ENCODE assay signal across 17 cellular contexts in genomic region chr2:161900241-161900640, GRCh38.
A peak's percentile ranks its signal among the peaks of the same experiment; 100 is the strongest.
DNase-seq lines count a peak whose midpoint lies in the region; ATAC-seq and TF ChIP-seq lines count a peak whose summit lies in the region.
"Had no signal": no experiment of that assay in that cellular context is flagged by ENCODE, and none has a peak within 500 bp of the region (broad histone marks: within the 10 kb centered on the region; RNA-seq: fewer than 3 reads in every experiment).

No MANE protein-coding gene starts in this region.

- no peaks in the 10 kb centered on the region for H3K27me3 Mint-ChIP-seq in activated T-cell treated with anti-CD3 and anti-CD28 coated beads, Interleukin-2, amount 50 U/mL, for 72 hours (ENCODE audit: low read depth)
- H3K27me3 Mint-ChIP-seq in activated CD8-positive, alpha-beta T cell treated with anti-CD3 and anti-CD28 coated beads, Interleukin-2, amount 10 ng/mL, durations not matched to agents 7 days and 5 days (ENCODE audit: low read depth) = peaks cover 7% of the 10 kb centered on the region
- H3K27me3 Mint-ChIP-seq in naive thymus-derived CD4-positive, alpha-beta T cell = peaks cover 0 to 26% (median 7%) of the 10 kb centered on the region in 5 donors

- no peak for ATAC-seq in activated T-cell treated with anti-CD3 and anti-CD28 coated beads, Interleukin-2, amount 50 U/mL, for 72 hours (replicated peaks in 1 of 2)
- no peak for ATAC-seq in activated CD8-positive, alpha-beta T cell treated with anti-CD3 and anti-CD28 coated beads, Interleukin-2, amount 10 ng/mL, durations not matched to agents 7 days and 5 days
- peak; percentile 37 for ATAC-seq in naive thymus-derived CD4-positive, alpha-beta T cell
- no peak for ATAC-seq in HG02610 (IDR thresholded peaks at IDR 0.05; ENCODE audit: unreplicated experiment)
- ATAC-seq: A549, GM23338 had no signal

- no peaks in the 10 kb centered on the region for H3K36me3 ChIP-seq in naive thymus-derived CD4-positive, alpha-beta T cell (ENCODE audit: control insufficient read depth in 2 of 3, insufficient read depth in 3 of 3, low read length in 3 of 3)
- H3K36me3 ChIP-seq: BLaER1 had no signal

- no peaks in the 10 kb centered on the region for H3K36me3 Mint-ChIP-seq in activated T-cell treated with anti-CD3 and anti-CD28 coated beads, Interleukin-2, amount 50 U/mL, for 72 hours (ENCODE audit: insufficient read depth in 2 of 2)
- no peaks in the 10 kb centered on the region for H3K36me3 Mint-ChIP-seq in activated CD8-positive, alpha-beta T cell treated with anti-CD3 and anti-CD28 coated beads, Interleukin-2, amount 10 ng/mL, durations not matched to agents 7 days and 5 days (ENCODE audit: low read depth)
- peaks cover 0 to 2% (median 0%) of the 10 kb centered on the region in 5 donors for H3K36me3 Mint-ChIP-seq in naive thymus-derived CD4-positive, alpha-beta T cell
- H3K36me3 Mint-ChIP-seq: CD14-positive monocyte had no signal

- no peak overlapping the region for H3K4me3 Mint-ChIP-seq in activated T-cell treated with anti-CD3 and anti-CD28 coated beads, Interleukin-2, amount 50 U/mL, for 72 hours
- no peak overlapping the region for H3K4me3 Mint-ChIP-seq in activated CD8-positive, alpha-beta T cell treated with anti-CD3 and anti-CD28 coated beads, Interleukin-2, amount 10 ng/mL, durations not matched to agents 7 days and 5 days
- H3K4me3 Mint-ChIP-seq in naive thymus-derived CD4-positive, alpha-beta T cell = no peak overlapping the region
- H3K4me3 Mint-ChIP-seq: CD14-positive monocyte, GM23338, HFFc6 had no signal

- no peaks in the 10 kb centered on the region for H3K27me3 ChIP-seq in naive thymus-derived CD4-positive, alpha-beta T cell (ENCODE audit: control insufficient read depth in 2 of 2, insufficient read depth in 2 of 2, low read length in 2 of 2)
- H3K27me3 ChIP-seq: BLaER1 had no signal

- DNase-seq in activated T-cell treated with anti-CD3 and anti-CD28 coated beads, Interleukin-2, amount 50 U/mL, for 72 hours = no peak
- DNase-seq in activated T-cell treated with anti-CD3 and anti-CD28 coated beads for 4 hours = no peak
- DNase-seq in activated CD8-positive, alpha-beta T cell treated with anti-CD3 and anti-CD28 coated beads, Interleukin-2, amount 10 ng/mL, durations not matched to agents 7 days and 5 days = no peak
- DNase-seq in naive thymus-derived CD4-positive, alpha-beta T cell = no peak
- no peak for DNase-seq in HEK293T (ENCODE audit: extremely low spot score)
- DNase-seq in CD1c-positive myeloid dendritic cell (ENCODE audit: extremely low spot score) = no peak
- DNase-seq: Caco-2, GDM1, HCEC 1CT, HFFc6, IMR-90 had no signal

- H3K4me1 ChIP-seq in naive thymus-derived CD4-positive, alpha-beta T cell (ENCODE audit: control insufficient read depth in 2 of 2, insufficient read depth in 2 of 2, low read length in 2 of 2) = no peaks in the 10 kb centered on the region
- H3K4me1 ChIP-seq: A549, Caco-2 had no signal

- H3K4me1 Mint-ChIP-seq in activated T-cell treated with anti-CD3 and anti-CD28 coated beads, Interleukin-2, amount 50 U/mL, for 72 hours (ENCODE audit: low read depth) = peaks cover under 1% of the 10 kb centered on the region
- peaks cover 12% of the 10 kb centered on the region for H3K4me1 Mint-ChIP-seq in activated CD8-positive, alpha-beta T cell treated with anti-CD3 and anti-CD28 coated beads, Interleukin-2, amount 10 ng/mL, durations not matched to agents 7 days and 5 days (ENCODE audit: low read depth)
- peaks cover 0 to 4% (median 2%) of the 10 kb centered on the region in 7 donors for H3K4me1 Mint-ChIP-seq in naive thymus-derived CD4-positive, alpha-beta T cell
- H3K4me1 Mint-ChIP-seq: CD14-positive monocyte, GM23338 had no signal

- intact Hi-C loops in naive thymus-derived CD4-positive, alpha-beta T cell (cut with micrococcal nuclease) = no loop called here

- CTCF ChIA-PET in activated CD8-positive, alpha-beta T cell treated with anti-CD3 and anti-CD28 coated beads, Interleukin-2, amount 10 ng/mL, durations not matched to agents 7 days and 5 days (lab: Charles Lee) = interaction anchor here (1.8 to 2.0 kb wide), 3 partner anchors 10 to 46 kb away, joined by 4 to 5 read pairs (median 4); no protein-coding TSS in a partner anchor
- CTCF ChIA-PET in naive thymus-derived CD4-positive, alpha-beta T cell (lab: Charles Lee) = no interaction called here
- CTCF ChIA-PET in HEK293T (lab: Yijun Ruan, JAX) = no interaction called here

- H3K9me3 Mint-ChIP-seq in activated T-cell treated with anti-CD3 and anti-CD28 coated beads, Interleukin-2, amount 50 U/mL, for 72 hours = no peaks in the 10 kb centered on the region
- no peaks in the 10 kb centered on the region for H3K9me3 Mint-ChIP-seq in activated CD8-positive, alpha-beta T cell treated with anti-CD3 and anti-CD28 coated beads, Interleukin-2, amount 10 ng/mL, durations not matched to agents 7 days and 5 days (ENCODE audit: insufficient read depth)
- peaks cover 0 to 6% (median 0%) of the 10 kb centered on the region in 11 donors for H3K9me3 Mint-ChIP-seq in naive thymus-derived CD4-positive, alpha-beta T cell
- H3K9me3 Mint-ChIP-seq: GM23338, HFFc6 had no signal

- H3K27ac Mint-ChIP-seq in activated T-cell treated with anti-CD3 and anti-CD28 coated beads, Interleukin-2, amount 50 U/mL, for 72 hours = peak overlapping the region; percentile 3
- H3K27ac Mint-ChIP-seq in activated CD8-positive, alpha-beta T cell treated with anti-CD3 and anti-CD28 coated beads, Interleukin-2, amount 10 ng/mL, durations not matched to agents 7 days and 5 days = peak overlapping the region; percentile 12
- no peak overlapping the region for H3K27ac Mint-ChIP-seq in naive thymus-derived CD4-positive, alpha-beta T cell
- H3K27ac Mint-ChIP-seq: CD14-positive monocyte, GM23338, HFFc6 had no signal

- H3K4me3 ChIP-seq in naive thymus-derived CD4-positive, alpha-beta T cell (ENCODE audit: low read length) = no peak overlapping the region
- H3K4me3 ChIP-seq: A549, BLaER1, GM23338 had no signal

- H3K9me3 ChIP-seq in naive thymus-derived CD4-positive, alpha-beta T cell (ENCODE audit: control insufficient read depth in 2 of 3, low read length in 3 of 3) = no peaks in the 10 kb centered on the region
- H3K9me3 ChIP-seq: A549, BLaER1, Caco-2 had no signal

- H3K27ac ChIP-seq in naive thymus-derived CD4-positive, alpha-beta T cell (ENCODE audit: low read depth, low read length) = no peak overlapping the region
- H3K27ac ChIP-seq: 22Rv1, A549, BLaER1 had no signal

- POLR2A ChIA-PET in activated CD8-positive, alpha-beta T cell treated with anti-CD3 and anti-CD28 coated beads, Interleukin-2, amount 10 ng/mL, durations not matched to agents 7 days and 5 days (lab: Charles Lee) = no interaction called here
- POLR2A ChIA-PET in naive thymus-derived CD4-positive, alpha-beta T cell (lab: Charles Lee) = no interaction called here
- POLR2A ChIA-PET in HEK293T (lab: Yijun Ruan, JAX) = no interaction called here

TF ChIP-seq in HEK293T, 16 proteins besides CTCF, POLR2A, EP300 and RAD21:
- TF ChIP-seq SUZ12 (IDR thresholded peaks at IDR 0.05) (no peak), HDGF (IDR thresholded peaks at IDR 0.05; ENCODE audit: borderline replicate concordance) (no peak), LEF1 (IDR thresholded peaks at IDR 0.05; ENCODE audit: borderline replicate concordance) (no peak), ELF4 (IDR thresholded peaks at IDR 0.05) (no peak), PKNOX1 (IDR thresholded peaks at IDR 0.05) (no peak), BHLHE40 (IDR thresholded peaks at IDR 0.05; ENCODE audit: borderline replicate concordance) (no peak), SP1 (IDR thresholded peaks at IDR 0.05) (no peak), FOXK2 (IDR thresholded peaks at IDR 0.05) (no peak), CTBP1 (IDR thresholded peaks at IDR 0.05; ENCODE audit: borderline replicate concordance) (no peak), FOXA1 (IDR thresholded peaks at IDR 0.05) (no peak), L3MBTL2 (conservative IDR thresholded peaks at IDR 0.05) (no peak), TARDBP (IDR thresholded peaks at IDR 0.05) (no peak), ARNT (IDR thresholded peaks at IDR 0.05) (no peak), ZNF384 (IDR thresholded peaks at IDR 0.05) (no peak), FOXM1 (IDR thresholded peaks at IDR 0.05; ENCODE audit: borderline replicate concordance) (no peak), NFRKB (IDR thresholded peaks at IDR 0.05) (no peak)

Comparison
In these comparisons a context has a peak if more than half of its experiments do, and no peak if none do; other contexts are left out.
1. H3K27ac Mint-ChIP-seq: peak in activated T-cell treated with anti-CD3 and anti-CD28 coated beads, Interleukin-2, amount 50 U/mL, for 72 hours (single experiment) and activated CD8-positive, alpha-beta T cell treated with anti-CD3 and anti-CD28 coated beads, Interleukin-2, amount 10 ng/mL, durations not matched to agents 7 days and 5 days (single experiment); none in naive thymus-derived CD4-positive, alpha-beta T cell (0 of 9).